14 cellular contexts compared by ENCODE assay signal in genomic region chrX:19760345-19760744, GRCh38.
DNase-seq lines count a peak whose midpoint lies in the region; ATAC-seq and TF ChIP-seq lines count a peak whose summit lies in the region.
"Had no signal": no experiment of that assay in that cellular context is flagged by ENCODE, and none has a peak within 500 bp of the region (broad histone marks: within the 10 kb centered on the region; RNA-seq: fewer than 3 reads in every experiment).

No MANE protein-coding gene starts in this region.

- H3K9me3 ChIP-seq in HCT116 (ENCODE audit: control insufficient read depth in 1 of 2, insufficient read depth in 1 of 2, low read depth in 1 of 2, low read length in 2 of 2) (no peaks in the 10 kb centered on the region), T-helper 17 cell (ENCODE audit: control insufficient read depth, low read length, poor library complexity, severe bottlenecking) (no peaks in the 10 kb centered on the region)
- no peaks in the 10 kb centered on the region for H3K9me3 ChIP-seq in CD8-positive, alpha-beta T cell (ENCODE audit: low read length)
- H3K9me3 ChIP-seq: left lung had no signal

- H3K27me3 Mint-ChIP-seq in T-helper 17 cell, result no peaks in the 10 kb centered on the region
- H3K27me3 Mint-ChIP-seq in natural killer cell (ENCODE audit: low read depth in 2 of 2), result no peaks in the 10 kb centered on the region
- no peaks in the 10 kb centered on the region for H3K27me3 Mint-ChIP-seq in CD8-positive, alpha-beta T cell (ENCODE audit: low read depth)
- H3K27me3 Mint-ChIP-seq: stimulated activated naive CD8-positive, alpha-beta T cell treated with anti-CD3 and anti-CD28 coated beads, Interleukin-15, Interleukin-2, amounts not matched to agents 100 ng/mL and 50 ng/mL, for 24 hours had no signal

- H3K9me3 Mint-ChIP-seq in natural killer cell, result no peaks in the 10 kb centered on the region
- H3K9me3 Mint-ChIP-seq in CD8-positive, alpha-beta T cell, result no peaks in the 10 kb centered on the region
- H3K9me3 Mint-ChIP-seq: stimulated activated naive CD8-positive, alpha-beta T cell treated with anti-CD3 and anti-CD28 coated beads, Interleukin-15, Interleukin-2, amounts not matched to agents 100 ng/mL and 50 ng/mL, for 24 hours had no signal

- H4K20me1 ChIP-seq in HCT116 (ENCODE audit: insufficient read depth), result no peaks in the 10 kb centered on the region
- H4K20me1 ChIP-seq: BLaER1 had no signal

- H3K27ac Mint-ChIP-seq in T-helper 17 cell (peak overlapping the region; percentile 87), natural killer cell (peak overlapping the region; percentile 78 to 83)
- no peak overlapping the region for H3K27ac Mint-ChIP-seq in CD8-positive, alpha-beta T cell
- H3K27ac Mint-ChIP-seq: stimulated activated naive CD8-positive, alpha-beta T cell treated with anti-CD3 and anti-CD28 coated beads, Interleukin-15, Interleukin-2, amounts not matched to agents 100 ng/mL and 50 ng/mL, for 24 hours had no signal

- H3K9me2 ChIP-seq in HCT116 (ENCODE audit: insufficient read depth), result no peaks in the 10 kb centered on the region

- peaks cover 6 to 26% of the 10 kb centered on the region in 2 experiments; a peak in 3 of 4 replicates for H3K4me1 ChIP-seq in HCT116 (ENCODE audit: control insufficient read depth in 1 of 2, insufficient read depth in 2 of 2, low read length in 2 of 2)
- H3K4me1 ChIP-seq in CD8-positive, alpha-beta T cell (ENCODE audit: insufficient read depth, low read length), result peaks cover 36% of the 10 kb centered on the region
- H3K4me1 ChIP-seq: foreskin keratinocyte had no signal

- H3K9ac ChIP-seq in HCT116 (ENCODE audit: low read length), result no peak overlapping the region
- H3K9ac ChIP-seq: BLaER1 had no signal

- no peak overlapping the region for H3K4me3 ChIP-seq in HCT116 (replicated peaks in 1 of 2; ENCODE audit: low read depth in 1 of 2, low read length in 2 of 2)
- H3K4me3 ChIP-seq in CD8-positive, alpha-beta T cell (ENCODE audit: low read depth, low read length), result no peak overlapping the region
- H3K4me3 ChIP-seq: BLaER1, left lung had no signal

- no peak for TF ChIP-seq POLR2A in HCT116 (IDR thresholded peaks at IDR 0.05; ENCODE audit: borderline replicate concordance, extremely low read depth, insufficient read depth, insufficient read length)

- H3K36me3 Mint-ChIP-seq in T-helper 17 cell (ENCODE audit: low read depth) (no peaks in the 10 kb centered on the region), natural killer cell (no peaks in the 10 kb centered on the region)
- H3K36me3 Mint-ChIP-seq in CD8-positive, alpha-beta T cell, result peaks cover 9% of the 10 kb centered on the region

- ATAC-seq in HCT116 (peak; percentile 40; the same call in 1 of the 2 replicates), T-helper 17 cell (no peak), natural killer cell (no peak), HG03039 (IDR thresholded peaks at IDR 0.05; ENCODE audit: unreplicated experiment) (no peak)
- no peak for ATAC-seq in stimulated activated naive CD8-positive, alpha-beta T cell treated with anti-CD3 and anti-CD28 coated beads, Interleukin-15, Interleukin-2, amounts not matched to agents 100 U/mL and 50 U/mL, for 24 hours
- no peak for ATAC-seq in CD8-positive, alpha-beta T cell
- ATAC-seq: left lung had no signal

- H3K27ac ChIP-seq in HCT116 (ENCODE audit: low read depth, low read length), result no peak overlapping the region
- H3K27ac ChIP-seq in CD8-positive, alpha-beta T cell (ENCODE audit: low read depth, low read length), result no peak overlapping the region
- H3K27ac ChIP-seq: 22Rv1, BLaER1, foreskin keratinocyte, left lung had no signal

- TF ChIP-seq RAD21 in HCT116 (IDR thresholded peaks at IDR 0.05; ENCODE audit: low read depth), result no peak

- DNase-seq in DMS 273 (lab: John Stamatoyannopoulos, UW; ENCODE audit: unreplicated experiment), result peak; percentile 17
- no peak for DNase-seq in DMS 273 treated with DMSO at 0.1 percent for 48 hours (lab: John Stamatoyannopoulos, UW)
- no peak for DNase-seq in HCT116 (ENCODE audit: low read depth, low spot score)
- DNase-seq in T-helper 17 cell, result no peak
- no peak for DNase-seq in natural killer cell
- DNase-seq in stimulated activated naive CD8-positive, alpha-beta T cell treated with anti-CD3 and anti-CD28 coated beads, Interleukin-15, Interleukin-2, amounts not matched to agents 100 U/mL and 50 U/mL, for 24 hours, result no peak
- no peak for DNase-seq in CD8-positive, alpha-beta T cell
- DNase-seq: left lung, OCI-M1 had no signal

- no TSS peak for BruUV-seq in HCT116 (replicated peaks; lab: Mats Ljungman, UMichigan)

- H3K36me3 ChIP-seq in HCT116 (ENCODE audit: control insufficient read depth in 1 of 2, insufficient read depth in 2 of 2, low read length in 2 of 2), result no peaks in the 10 kb centered on the region
- H3K36me3 ChIP-seq in CD8-positive, alpha-beta T cell (ENCODE audit: insufficient read depth, low read length), result no peaks in the 10 kb centered on the region
- H3K36me3 ChIP-seq: BLaER1, left lung had no signal

- peak overlapping the region; percentile 78 for H3K4me3 Mint-ChIP-seq in T-helper 17 cell
- H3K4me3 Mint-ChIP-seq in natural killer cell, result no peak overlapping the region
- H3K4me3 Mint-ChIP-seq in CD8-positive, alpha-beta T cell, result no peak overlapping the region
- H3K4me3 Mint-ChIP-seq: stimulated activated naive CD8-positive, alpha-beta T cell treated with anti-CD3 and anti-CD28 coated beads, Interleukin-15, Interleukin-2, amounts not matched to agents 100 ng/mL and 50 ng/mL, for 24 hours had no signal

- H3K79me2 ChIP-seq in HCT116 (ENCODE audit: insufficient read depth, low read length), result no peaks in the 10 kb centered on the region

- intact Hi-C loops in HCT116 (cut with micrococcal nuclease), result no loop called here
- intact Hi-C loops in natural killer cell (cut with micrococcal nuclease), result no loop called here
- intact Hi-C loops in CD8-positive, alpha-beta T cell (cut with DNase I, micrococcal nuclease), result no loop called here

- CTCF ChIA-PET in HCT116 (lab: Charles Lee), result no interaction called here
- CTCF ChIA-PET in CD8-positive, alpha-beta T cell (lab: Charles Lee), result interaction anchor here (0.8 to 1.0 kb wide), 2 partner anchors 17 to 21 kb away, joined by 3 read pairs; no protein-coding TSS in a partner anchor

- no peaks in the 10 kb centered on the region for H3K27me3 ChIP-seq in HCT116 (ENCODE audit: insufficient read depth, low read length)
- H3K27me3 ChIP-seq in CD8-positive, alpha-beta T cell (ENCODE audit: insufficient read depth, low read length), result no peaks in the 10 kb centered on the region
- H3K27me3 ChIP-seq: BLaER1, foreskin keratinocyte, left lung had no signal

- no peak overlapping the region for H2AFZ ChIP-seq in HCT116 (ENCODE audit: low read depth, low read length, poor library complexity, severe bottlenecking)

- RAD21 ChIA-PET in HCT116 (lab: Charles Lee; ENCODE audit: low non-redundant PET in 1 of 2, low total read pairs in 2 of 2, uncharacterized antibody in 2 of 2, unreplicated experiment in 2 of 2), result no interaction called here

- H3K4me2 ChIP-seq in HCT116 (ENCODE audit: low read length), result no peak overlapping the region
- H3K4me2 ChIP-seq: BLaER1 had no signal

- TF ChIP-seq CTCF in HCT116 (IDR thresholded peaks at IDR 0.05 in 2 of 3, conservative IDR thresholded peaks at IDR 0.05 in 1 of 3; ENCODE audit: borderline replicate concordance in 1 of 3, insufficient read depth in 1 of 3, low read depth in 2 of 3, low read length in 2 of 3) (no peak), natural killer cell (IDR thresholded peaks at IDR 0.05) (no peak)
- TF ChIP-seq CTCF in CD8-positive, alpha-beta T cell (IDR thresholded peaks at IDR 0.05), result no peak

- peaks cover 40% of the 10 kb centered on the region for H3K4me1 Mint-ChIP-seq in T-helper 17 cell
- peaks cover 49 to 57% of the 10 kb centered on the region in 2 donors for H3K4me1 Mint-ChIP-seq in natural killer cell
- H3K4me1 Mint-ChIP-seq in CD8-positive, alpha-beta T cell (ENCODE audit: low read depth), result peaks cover 77% of the 10 kb centered on the region

- POLR2A ChIA-PET in HCT116 (lab: Charles Lee), result no interaction called here
- POLR2A ChIA-PET in CD8-positive, alpha-beta T cell (lab: Charles Lee), result no interaction called here

TF ChIP-seq in HCT116, 20 proteins besides CTCF, POLR2A, EP300 and RAD21:
- TF ChIP-seq CEBPB (IDR thresholded peaks at IDR 0.05; ENCODE audit: low read depth) (no peak), SRF (IDR thresholded peaks at IDR 0.05; ENCODE audit: low read depth) (no peak), MAX (IDR thresholded peaks at IDR 0.05) (no peak), SP1 (IDR thresholded peaks at IDR 0.05; ENCODE audit: low read depth) (no peak), JUND (IDR thresholded peaks at IDR 0.05) (no peak), ZNF274 (IDR thresholded peaks at IDR 0.05; ENCODE audit: low read depth, low read length) (no peak), EZH2 (IDR thresholded peaks at IDR 0.05) (no peak), EZH2phosphoT487 (IDR thresholded peaks at IDR 0.05; ENCODE audit: borderline replicate concordance) (no peak), POLR2AphosphoS5 (IDR thresholded peaks at IDR 0.05; ENCODE audit: low read depth, low read length) (no peak), ZFX (IDR thresholded peaks at IDR 0.05) (no peak)
- TF ChIP-seq, protein P1, sequence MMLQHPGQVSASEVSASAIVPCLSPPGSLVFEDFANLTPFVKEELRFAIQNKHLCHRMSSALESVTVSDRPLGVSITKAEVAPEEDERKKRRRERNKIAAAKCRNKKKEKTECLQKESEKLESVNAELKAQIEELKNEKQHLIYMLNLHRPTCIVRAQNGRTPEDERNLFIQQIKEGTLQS (IDR thresholded peaks at IDR 0.05), result no peak
- TF ChIP-seq, protein P2, sequence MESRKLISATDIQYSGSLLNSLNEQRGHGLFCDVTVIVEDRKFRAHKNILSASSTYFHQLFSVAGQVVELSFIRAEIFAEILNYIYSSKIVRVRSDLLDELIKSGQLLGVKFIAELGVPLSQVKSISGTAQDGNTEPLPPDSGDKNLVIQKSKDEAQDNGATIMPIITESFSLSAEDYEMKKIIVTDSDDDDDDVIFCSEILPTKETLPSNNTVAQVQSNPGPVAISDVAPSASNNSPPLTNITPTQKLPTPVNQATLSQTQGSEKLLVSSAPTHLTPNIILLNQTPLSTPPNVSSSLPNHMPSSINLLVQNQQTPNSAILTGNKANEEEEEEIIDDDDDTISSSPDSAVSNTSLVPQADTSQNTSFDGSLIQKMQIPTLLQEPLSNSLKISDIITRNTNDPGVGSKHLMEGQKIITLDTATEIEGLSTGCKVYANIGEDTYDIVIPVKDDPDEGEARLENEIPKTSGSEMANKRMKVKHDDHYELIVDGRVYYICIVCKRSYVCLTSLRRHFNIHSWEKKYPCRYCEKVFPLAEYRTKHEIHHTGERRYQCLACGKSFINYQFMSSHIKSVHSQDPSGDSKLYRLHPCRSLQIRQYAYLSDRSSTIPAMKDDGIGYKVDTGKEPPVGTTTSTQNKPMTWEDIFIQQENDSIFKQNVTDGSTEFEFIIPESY (IDR thresholded peaks at IDR 0.05; ENCODE audit: extremely low read depth, insufficient replicate concordance, low read length), result no peak
